ENCODE assay signal across 8 cellular contexts in genomic region chr13:73058432-73058740, GRCh38. TPM values are rescaled to one million over a fixed set of nuclear protein-coding genes. Genes with fewer than 3 reads are reported as not detected.
DNase-seq lines count a peak whose midpoint lies in the region; ATAC-seq, FAIRE-seq and TF ChIP-seq lines count a peak whose summit lies in the region.

No MANE protein-coding gene starts in this region.

- peaks cover 33% of the 10 kb centered on the region for H3K27me3 Mint-ChIP-seq in activated naive CD4-positive, alpha-beta T cell treated with anti-CD3 and anti-CD28 coated beads, Interleukin-2, amount 10 ng/mL, durations not matched to agents 7 days and 5 days
- no peaks in the 10 kb centered on the region for H3K27me3 Mint-ChIP-seq in astrocyte (ENCODE audit: low read depth, unreplicated experiment)

- peak overlapping the region; percentile 86 for H3K4me2 ChIP-seq in astrocyte (ENCODE audit: low read length)

- H3K27ac ChIP-seq in astrocyte (ENCODE audit: low read depth, low read length) (no peak overlapping the region), mucosa of rectum (ENCODE audit: low read depth in 2 of 2, low read length in 2 of 2) (peak overlapping the region; percentile 85 to 86)

- H3K36me3 ChIP-seq in astrocyte (ENCODE audit: insufficient read depth, low read length) (peaks cover 8% of the 10 kb centered on the region), mucosa of rectum (ENCODE audit: control insufficient read depth in 2 of 2, insufficient read depth in 2 of 2, low read length in 2 of 2) (peaks cover 10 to 22% of the 10 kb centered on the region in 2 donors)

- peak overlapping the region; percentile 76 for H3K9ac ChIP-seq in astrocyte (ENCODE audit: low read length)
- peak overlapping the region; percentile 77 to 85 for H3K9ac ChIP-seq in mucosa of rectum (ENCODE audit: low read depth in 1 of 2, low read length in 2 of 2)

- peak; percentile 10 for ATAC-seq in HG03066 (IDR thresholded peaks at IDR 0.05; ENCODE audit: low read depth, unreplicated experiment)

- peak overlapping the region; percentile 84 for H3K4me3 ChIP-seq in astrocyte (ENCODE audit: insufficient read depth, low read depth, low read length)
- peak overlapping the region; percentile 74 to 92 for H3K4me3 ChIP-seq in mucosa of rectum (ENCODE audit: low read length in 2 of 2)

- peaks cover 23% of the 10 kb centered on the region for H3K4me1 Mint-ChIP-seq in activated naive CD4-positive, alpha-beta T cell treated with anti-CD3 and anti-CD28 coated beads, Interleukin-2, amount 10 ng/mL, durations not matched to agents 7 days and 5 days
- peaks cover 26% of the 10 kb centered on the region for H3K4me1 Mint-ChIP-seq in astrocyte (ENCODE audit: low read depth, unreplicated experiment)

- H3K4me1 ChIP-seq in astrocyte (ENCODE audit: insufficient read depth, low read length) (peaks cover 22% of the 10 kb centered on the region), mucosa of rectum (ENCODE audit: control insufficient read depth in 2 of 2, insufficient read depth in 2 of 2, low read length in 2 of 2) (peaks cover 3 to 7% of the 10 kb centered on the region in 2 donors)

- TF ChIP-seq CTCF in astrocyte (IDR thresholded peaks at IDR 0.05; ENCODE audit: insufficient read depth, low read depth, low read length) = no peak

- H3K27me3 ChIP-seq in astrocyte (ENCODE audit: insufficient read depth, low read length) (no peaks in the 10 kb centered on the region), mucosa of rectum (ENCODE audit: control insufficient read depth in 2 of 2, insufficient read depth in 2 of 2, low read length in 2 of 2) (no peaks in the 10 kb centered on the region)

- no peak for FAIRE-seq in astrocyte (lab: Jason Lieb, UNC)

- H2AFZ ChIP-seq in astrocyte (ENCODE audit: low read depth, low read length) = peak overlapping the region; percentile 70

- H3K4me3 Mint-ChIP-seq in activated naive CD4-positive, alpha-beta T cell treated with anti-CD3 and anti-CD28 coated beads, Interleukin-2, amount 10 ng/mL, durations not matched to agents 7 days and 5 days = peak overlapping the region; percentile 84
- peak overlapping the region; percentile 92 for H3K4me3 Mint-ChIP-seq in astrocyte (ENCODE audit: unreplicated experiment)

- peak overlapping the region; percentile 91 for H3K27ac Mint-ChIP-seq in activated naive CD4-positive, alpha-beta T cell treated with anti-CD3 and anti-CD28 coated beads, Interleukin-2, amount 10 ng/mL, durations not matched to agents 7 days and 5 days
- peak overlapping the region; percentile 37 for H3K27ac Mint-ChIP-seq in astrocyte (ENCODE audit: unreplicated experiment)

- CTCF ChIA-PET in activated naive CD4-positive, alpha-beta T cell treated with anti-CD3 and anti-CD28 coated beads, Interleukin-2, amount 10 ng/mL, durations not matched to agents 7 days and 5 days (lab: Charles Lee) = interaction anchor here (0.8 to 1.5 kb wide), 3 partner anchors 8 to 649 kb away, joined by 3 to 4 read pairs (median 4); no protein-coding TSS in a partner anchor

- peaks cover 13% of the 10 kb centered on the region for H4K20me1 ChIP-seq in astrocyte (ENCODE audit: insufficient read depth, low read length)

- no peak for DNase-seq in activated naive CD4-positive, alpha-beta T cell treated with anti-CD3 and anti-CD28 coated beads, Interleukin-2, amount 10 ng/mL, durations not matched to agents 7 days and 5 days
- DNase-seq in activated naive CD4-positive, alpha-beta T cell (lab: John Stamatoyannopoulos, UW) = no peak
- DNase-seq in astrocyte (ENCODE audit: low read depth) (no peak), RKO (ENCODE audit: low spot score) (no peak), occipital lobe (lab: John Stamatoyannopoulos, UW) (no peak), NCI-H524 treated with DMSO at 0.1 percent for 48 hours (lab: John Stamatoyannopoulos, UW) (no peak)

- H3K9me3 ChIP-seq in astrocyte (ENCODE audit: insufficient read depth, low read depth, low read length) (no peaks in the 10 kb centered on the region), mucosa of rectum (ENCODE audit: control insufficient read depth in 2 of 2, low read length in 2 of 2) (no peaks in the 10 kb centered on the region)

- peaks cover 13% of the 10 kb centered on the region for H3K36me3 Mint-ChIP-seq in activated naive CD4-positive, alpha-beta T cell treated with anti-CD3 and anti-CD28 coated beads, Interleukin-2, amount 10 ng/mL, durations not matched to agents 7 days and 5 days
- H3K36me3 Mint-ChIP-seq in astrocyte (ENCODE audit: low read depth, unreplicated experiment) = peaks cover 2% of the 10 kb centered on the region

- H3K79me2 ChIP-seq in astrocyte (ENCODE audit: insufficient read depth, low read length) = peaks cover 25% of the 10 kb centered on the region

- H3K9me3 Mint-ChIP-seq in activated naive CD4-positive, alpha-beta T cell treated with anti-CD3 and anti-CD28 coated beads, Interleukin-2, amount 10 ng/mL, durations not matched to agents 7 days and 5 days = no peaks in the 10 kb centered on the region
- no peaks in the 10 kb centered on the region for H3K9me3 Mint-ChIP-seq in astrocyte (ENCODE audit: unreplicated experiment)

RNA-seq across cellular contexts. Expression of gene KLF5, which starts 0.4 kb away (rescaled TPM):
- total RNA-seq in astrocyte = 13.8 and 21.4 TPM in 2 replicates
- total RNA-seq in occipital lobe = 2.2 TPM
